ENCODE assay signal across 9 cellular contexts in genomic region chr20:57657537-57658446, GRCh38. TPM values are rescaled to one million over a fixed set of nuclear protein-coding genes. Genes with fewer than 3 reads are reported as not detected.
A peak's percentile ranks its signal among the peaks of the same experiment; 100 is the strongest.
DNase-seq lines count a peak whose midpoint lies in the region; ATAC-seq lines count a peak whose summit lies in the region.
"Had no signal": no experiment of that assay in that cellular context is flagged by ENCODE, and none has a peak within 500 bp of the region (broad histone marks: within the 10 kb centered on the region; RNA-seq: fewer than 3 reads in every experiment).

No MANE protein-coding gene starts in this region.

- intact Hi-C loops in left ventricle myocardium superior (cut with micrococcal nuclease): loop anchor here (10.0 kb wide), 1 partner anchor 427 kb away; no protein-coding TSS in a partner anchor

- ATAC-seq in left ventricle myocardium superior (peak; percentile 91), HG02610 (IDR thresholded peaks at IDR 0.05; ENCODE audit: unreplicated experiment) (no peak)
- ATAC-seq in stimulated activated memory B cell treated with anti-CD40 and anti-IgM and Interleukin-4, amounts not matched to agents 10 μg/mL and 1 μg/mL and 100 μg/mL, for 72 hours: peak; percentile 15

- H3K4me1 Mint-ChIP-seq in stimulated activated memory B cell treated with anti-CD40 and anti-IgM and Interleukin-4, amounts not matched to agents 10 μg/mL and 1 μg/mL and 100 μg/mL, for 72 hours: peaks cover 48% of the 10 kb centered on the region

- no peak overlapping the region for H3K4me3 Mint-ChIP-seq in stimulated activated memory B cell treated with anti-CD40 and anti-IgM and Interleukin-4, amounts not matched to agents 10 μg/mL and 1 μg/mL and 100 μg/mL, for 72 hours
- H3K4me3 Mint-ChIP-seq: natural killer cell treated with Interleukin-12 subunit alpha and Interleukin-12 subunit beta and Interleukin-15 and Interleukin-18, amount 100 ng/mL, for 72 hours had no signal

- no peaks in the 10 kb centered on the region for H3K27me3 Mint-ChIP-seq in stimulated activated memory B cell treated with anti-CD40 and anti-IgM and Interleukin-4, amounts not matched to agents 10 μg/mL and 1 μg/mL and 100 μg/mL, for 72 hours

- H3K9me3 Mint-ChIP-seq in stimulated activated memory B cell treated with anti-CD40 and anti-IgM and Interleukin-4, amounts not matched to agents 10 μg/mL and 1 μg/mL and 100 μg/mL, for 72 hours: no peaks in the 10 kb centered on the region
- H3K9me3 Mint-ChIP-seq: natural killer cell treated with Interleukin-12 subunit alpha and Interleukin-12 subunit beta and Interleukin-15 and Interleukin-18, amount 100 ng/mL, for 72 hours had no signal

- peak; percentile 61 for DNase-seq in NCI-H1092 treated with DMSO at 0.1 percent for 48 hours (lab: John Stamatoyannopoulos, UW)
- peak; percentile 25 for DNase-seq in activated T-cell treated with anti-CD3 and anti-CD28 coated beads for 24 hours (ENCODE audit: low read depth)
- peak; percentile 81 for DNase-seq in left ventricle myocardium superior
- no peak for DNase-seq in cerebellar nuclear complex (lab: John Stamatoyannopoulos, UW)
- DNase-seq in T1000 (lab: John Stamatoyannopoulos, UW): no peak
- no peak for DNase-seq in H4 (ENCODE audit: low spot score)

- peaks cover 22% of the 10 kb centered on the region for H3K36me3 Mint-ChIP-seq in stimulated activated memory B cell treated with anti-CD40 and anti-IgM and Interleukin-4, amounts not matched to agents 10 μg/mL and 1 μg/mL and 100 μg/mL, for 72 hours
- H3K36me3 Mint-ChIP-seq: natural killer cell treated with Interleukin-12 subunit alpha and Interleukin-12 subunit beta and Interleukin-15 and Interleukin-18, amount 100 ng/mL, for 72 hours had no signal

- H3K27ac Mint-ChIP-seq in stimulated activated memory B cell treated with anti-CD40 and anti-IgM and Interleukin-4, amounts not matched to agents 10 μg/mL and 1 μg/mL and 100 μg/mL, for 72 hours: peak overlapping the region; percentile 53
- H3K27ac Mint-ChIP-seq: natural killer cell treated with Interleukin-12 subunit alpha and Interleukin-12 subunit beta and Interleukin-15 and Interleukin-18, amount 100 ng/mL, for 72 hours had no signal

RNA-seq across cellular contexts. Expression of gene ZBP1, which starts 37.6 kb away (rescaled TPM):
- total RNA-seq in left ventricle myocardium superior: 0.15 TPM
- total RNA-seq in H4 (2014; rRNA removed; shearing (Covaris generic)): not detected in 2 replicates

RNA-seq across cellular contexts. Expression of gene PMEPA1, which starts 52.0 kb away (rescaled TPM):
- total RNA-seq in left ventricle myocardium superior: 24.7 TPM
- 10.0 and 14.4 TPM in 2 replicates for total RNA-seq in H4 (2014; rRNA removed; shearing (Covaris generic))

Comparison
In these comparisons a context has a peak if more than half of its experiments do, and no peak if none do; other contexts are left out.
1. DNase-seq: peak in NCI-H1092 treated with DMSO at 0.1 percent for 48 hours (single experiment), activated T-cell treated with anti-CD3 and anti-CD28 coated beads for 24 hours (single experiment) and left ventricle myocardium superior (single experiment); none in cerebellar nuclear complex (0 of 2), T1000 (single experiment) and H4 (single experiment).